In the genomic region with DNA sequence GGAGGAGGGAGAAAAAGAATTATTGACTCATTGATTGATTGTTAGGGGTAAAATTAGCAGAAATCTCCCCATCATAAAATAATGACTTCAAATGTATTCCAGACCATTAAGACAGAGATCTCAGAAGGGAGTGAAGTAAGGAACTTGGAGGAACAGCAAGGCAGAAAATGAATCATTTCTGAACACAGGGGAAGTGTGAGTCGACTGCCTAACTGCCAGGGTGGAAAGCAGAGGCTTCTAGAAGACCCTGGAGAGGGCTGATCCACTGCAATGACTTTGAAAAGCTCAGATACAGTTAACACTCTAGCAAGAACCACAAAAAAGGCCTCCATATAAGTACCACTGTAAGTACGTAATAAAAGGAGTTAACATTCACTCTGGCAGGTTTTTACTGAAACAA, we compare ENCODE assay signal across 17 cellular contexts. TPM values are rescaled to one million over a fixed set of nuclear protein-coding genes. Genes with fewer than 3 reads are reported as not detected.
DNase-seq lines count a peak whose midpoint lies in the region; ATAC-seq and TF ChIP-seq lines count a peak whose summit lies in the region.
"Had no signal": no experiment of that assay in that cellular context is flagged by ENCODE, and none has a peak within 500 bp of the region (broad histone marks: within the 10 kb centered on the region; RNA-seq: fewer than 3 reads in every experiment).

No MANE protein-coding gene starts in this region.

- no peak overlapping the region for H2AK5ac ChIP-seq in H9 (ENCODE audit: insufficient read length, low read length)

- H2AFZ ChIP-seq in H9 (ENCODE audit: low read length) = no peak overlapping the region
- H2AFZ ChIP-seq in hepatocyte = no peak overlapping the region
- no peak overlapping the region for H2AFZ ChIP-seq in smooth muscle cell (ENCODE audit: low read depth)

- H3K4me1 Mint-ChIP-seq in H9 = peaks cover 5 to 6% of the 10 kb centered on the region in 2 experiments; a peak in 1 of 4 replicates

- H3K27me3 ChIP-seq in H9 (ENCODE audit: insufficient read depth, low read length) (no peaks in the 10 kb centered on the region), hepatocyte (no peaks in the 10 kb centered on the region), smooth muscle cell (ENCODE audit: low read depth) (no peaks in the 10 kb centered on the region)
- H3K27me3 ChIP-seq: gastrocnemius medialis had no signal

- H3K4ac ChIP-seq in H9 (ENCODE audit: low read depth, low read length) = no peak overlapping the region

- H3K4me1 ChIP-seq in H9 (ENCODE audit: insufficient read depth, low read length) (no peaks in the 10 kb centered on the region), hepatocyte (ENCODE audit: insufficient read depth) (peaks cover 16% of the 10 kb centered on the region), smooth muscle cell (ENCODE audit: low read depth) (no peaks in the 10 kb centered on the region)
- H3K4me1 ChIP-seq: gastrocnemius medialis had no signal

- H3K23me2 ChIP-seq in H9 (ENCODE audit: insufficient read length, low read depth, low read length, poor library complexity, severe bottlenecking) = no peaks in the 10 kb centered on the region

- peaks cover 2% of the 10 kb centered on the region for H3K79me1 ChIP-seq in H9 (ENCODE audit: insufficient read depth, low read depth, low read length, poor library complexity, severe bottlenecking)

- H4K20me1 ChIP-seq in H9 (ENCODE audit: control insufficient read depth, insufficient read depth, insufficient read length) = no peaks in the 10 kb centered on the region
- no peaks in the 10 kb centered on the region for H4K20me1 ChIP-seq in hepatocyte (ENCODE audit: insufficient read depth, poor library complexity, severe bottlenecking)
- peaks cover 92% of the 10 kb centered on the region for H4K20me1 ChIP-seq in smooth muscle cell (ENCODE audit: low read depth)

- no peaks in the 10 kb centered on the region; the same call in 1 of the 2 replicates for H3K79me2 ChIP-seq in H9 (ENCODE audit: insufficient read depth, low read length)
- peaks cover 43% of the 10 kb centered on the region for H3K79me2 ChIP-seq in hepatocyte
- peaks cover 6% of the 10 kb centered on the region for H3K79me2 ChIP-seq in smooth muscle cell (ENCODE audit: low read depth)

- peaks cover 0 to 1% (median 0%) of the 10 kb centered on the region in 3 experiments; a peak in 2 of 7 replicates for H3K36me3 Mint-ChIP-seq in H9 (ENCODE audit: insufficient read depth in 1 of 3, low read depth in 3 of 3)
- H3K36me3 Mint-ChIP-seq: natural killer cell had no signal

- H3K4me2 ChIP-seq in H9 (ENCODE audit: insufficient read depth, insufficient read length, low read length) (no peak overlapping the region), hepatocyte (no peak overlapping the region), smooth muscle cell (no peak overlapping the region)

- H3K18ac ChIP-seq in H9 (ENCODE audit: insufficient read length, low read depth, low read length) = no peak overlapping the region

- no peak overlapping the region for H2BK5ac ChIP-seq in H9 (ENCODE audit: insufficient read length, low read length)

- H2BK120ac ChIP-seq in H9 (ENCODE audit: low read depth, low read length, poor library complexity, severe bottlenecking) = no peak overlapping the region

- H2BK12ac ChIP-seq in H9 (ENCODE audit: insufficient read length, low read depth, low read length) = no peak overlapping the region

- H3K23ac ChIP-seq in H9 (ENCODE audit: insufficient read length, low read depth, low read length) = no peak overlapping the region

- no peak overlapping the region for H3K14ac ChIP-seq in H9 (ENCODE audit: insufficient read depth, low read length)

- no peak overlapping the region for H3K56ac ChIP-seq in H9 (ENCODE audit: insufficient read length, low read depth, low read length)

- H3K9me3 ChIP-seq in H9 (ENCODE audit: control insufficient read depth, low read depth, low read length) (no peaks in the 10 kb centered on the region), hepatocyte (ENCODE audit: low read depth) (no peaks in the 10 kb centered on the region), smooth muscle cell (replicated peaks; ENCODE audit: low read depth) (no peaks in the 10 kb centered on the region)
- H3K9me3 ChIP-seq: gastrocnemius medialis had no signal

- ATAC-seq in HG02938 (IDR thresholded peaks at IDR 0.05; ENCODE audit: unreplicated experiment) = no peak
- ATAC-seq: gastrocnemius medialis, natural killer cell had no signal

- H3K9ac ChIP-seq in H9 (ENCODE audit: extremely low read depth, insufficient read length, low read length) = no peak overlapping the region
- H3K9ac ChIP-seq in smooth muscle cell (ENCODE audit: low read depth) = no peak overlapping the region

- no peak overlapping the region for H2BK15ac ChIP-seq in H9 (ENCODE audit: low read depth, low read length)

- TF ChIP-seq CTCF in AG10803 (conservative IDR thresholded peaks at IDR 0.05; ENCODE audit: low read length) = no peak
- no peak for TF ChIP-seq CTCF in H9 (conservative IDR thresholded peaks at IDR 0.05)
- no peak for TF ChIP-seq CTCF in hepatocyte (IDR thresholded peaks at IDR 0.05; ENCODE audit: poor library complexity)
- no peak for TF ChIP-seq CTCF in smooth muscle cell (IDR thresholded peaks at IDR 0.05; ENCODE audit: borderline replicate concordance, insufficient read depth, poor library complexity, severe bottlenecking)

- H3K4me3 ChIP-seq in AG10803 (ENCODE audit: low read length) = no peak overlapping the region
- H3K4me3 ChIP-seq in hepatocyte = no peak overlapping the region
- H3K4me3 ChIP-seq in smooth muscle cell = no peak overlapping the region
- H3K4me3 ChIP-seq: gastrocnemius medialis, SK-N-MC had no signal

- H4K5ac ChIP-seq in H9 (ENCODE audit: insufficient read length, low read depth, low read length) = no peak overlapping the region

- H3K27ac ChIP-seq in H9 (ENCODE audit: insufficient read length, low read depth, low read length) = no peak overlapping the region
- H3K27ac ChIP-seq in hepatocyte = peak overlapping the region; percentile 31
- H3K27ac ChIP-seq in smooth muscle cell (ENCODE audit: low read depth) = no peak overlapping the region
- H3K27ac ChIP-seq: C4-2B, gastrocnemius medialis, SK-N-MC had no signal

- H3K36me3 ChIP-seq in hepatocyte (replicated peaks; ENCODE audit: insufficient read depth, low read depth) (no peaks in the 10 kb centered on the region), smooth muscle cell (ENCODE audit: low read depth) (no peaks in the 10 kb centered on the region)
- H3K36me3 ChIP-seq: gastrocnemius medialis had no signal

- DNase-seq in AG10803 (ENCODE audit: low read depth) (peak; percentile 21), H9 (no peak), amniotic epithelial cell (ENCODE audit: low read depth) (peak; percentile 27), hepatocyte (ENCODE audit: low spot score) (no peak), epidermal melanocyte (ENCODE audit: insufficient read length, low spot score) (no peak), superior temporal gyrus (ENCODE audit: extremely low spot score) (no peak), smooth muscle cell (lab: John Stamatoyannopoulos, UW; ENCODE audit: unreplicated experiment) (no peak)
- DNase-seq: activated CD4-positive, CD25-positive, alpha-beta regulatory T cell treated with anti-CD3 and anti-CD28 coated beads, Interleukin-2, amount 50 U/mL, for 72 hours; gastrocnemius medialis; kidney glomerular epithelial cell; natural killer cell; NCI-H1417; NCI-H82 had no signal

- no peak overlapping the region for H2BK20ac ChIP-seq in H9 (ENCODE audit: low read depth, low read length, poor library complexity, severe bottlenecking)

- no peaks in the 10 kb centered on the region for H3K9me2 ChIP-seq in hepatocyte (replicated peaks; ENCODE audit: insufficient read depth)

- no peak overlapping the region for H3K4me3 Mint-ChIP-seq in H9
- H3K4me3 Mint-ChIP-seq: natural killer cell had no signal

- no peaks in the 10 kb centered on the region for H3F3A ChIP-seq in smooth muscle cell (ENCODE audit: low read depth)

- no peak overlapping the region for H4K91ac ChIP-seq in H9 (ENCODE audit: insufficient read length, low read depth, low read length)

- no peak overlapping the region for H3T11ph ChIP-seq in H9 (ENCODE audit: low read length)

- no CpG with 5 or more reads among the region's 2 CpGs for WGBS in H9 (ENCODE audit: extremely low coverage, insufficient read length, low lambda C conversion rate)
- WGBS in hepatocyte (ENCODE audit: low lambda C conversion rate, missing lambda C conversion rate) = 71% methylated on average over 2 of the region's 2 CpGs
- 43% methylated on average over 2 of the region's 2 CpGs for WGBS in smooth muscle cell (ENCODE audit: low lambda C conversion rate)

- H3K27ac Mint-ChIP-seq in H9 = peak overlapping the region in 2 of 3 experiments; percentile 42 to 52; a peak in 2 of 7 replicates
- H3K27ac Mint-ChIP-seq: activated T-helper 2 cell treated with anti-CD3 and anti-CD28 coated beads, Interferon-gamma antibody, Interleukin-2, Interleukin-4, amounts not matched to agents 10 μg/mL and 5 μg/mL and 100 μg/mL, durations not matched to agents 14 hours and 24 hours and 36 hours had no signal

- no peak overlapping the region for H4K8ac ChIP-seq in H9 (replicated peaks; ENCODE audit: insufficient read length, low read depth, low read length)

- H3K9me3 Mint-ChIP-seq in H9 = no peaks in the 10 kb centered on the region
- H3K9me3 Mint-ChIP-seq: activated T-helper 2 cell treated with anti-CD3 and anti-CD28 coated beads, Interferon-gamma antibody, Interleukin-2, Interleukin-4, amounts not matched to agents 10 μg/mL and 5 μg/mL and 100 μg/mL, durations not matched to agents 14 hours and 24 hours and 36 hours; natural killer cell had no signal

- no peaks in the 10 kb centered on the region for H3K27me3 Mint-ChIP-seq in H9 (ENCODE audit: low read depth)

RNA-seq across cellular contexts. Expression of a gene that starts 9.7 kb away (rescaled TPM):
- total RNA-seq in H9 (2021) (15.5 and 15.7 TPM in 2 replicates), hepatocyte (24.9 and 28.4 TPM in 2 replicates), smooth muscle cell (46.9 and 63.5 TPM in 2 replicates)
- polyA plus RNA-seq in hepatocyte (25.3 and 33.4 TPM in 2 replicates), smooth muscle cell (38.1 and 43.4 TPM in 2 replicates)

RNA-seq across cellular contexts. Expression of a gene that starts 29.4 kb away (rescaled TPM):
- total RNA-seq in H9 (2021) = 12.6 and 13.3 TPM in 2 replicates
- total RNA-seq in hepatocyte = 7.7 and 8.0 TPM in 2 replicates
- 5.5 and 7.9 TPM in 2 replicates for polyA plus RNA-seq in hepatocyte
- 4.2 and 6.6 TPM in 2 replicates for total RNA-seq in smooth muscle cell
- 7.7 and 7.8 TPM in 2 replicates for polyA plus RNA-seq in smooth muscle cell

RNA-seq across cellular contexts. Expression of a gene that starts 37.5 kb away (rescaled TPM):
- total RNA-seq in H9 (2021) = 4.9 TPM in 2 replicates
- total RNA-seq in hepatocyte = 0.88 and 2.3 TPM in 2 replicates
- 2.7 and 4.7 TPM in 2 replicates for polyA plus RNA-seq in hepatocyte
- total RNA-seq in smooth muscle cell = 0.63 and 1.9 TPM in 2 replicates
- 1.5 TPM in 2 replicates for polyA plus RNA-seq in smooth muscle cell
- total RNA-seq: activated T-helper 2 cell treated with anti-CD3 and anti-CD28 coated beads, Interferon-gamma antibody, Interleukin-2, Interleukin-4, amounts not matched to agents 10 μg/mL and 5 μg/mL and 100 μg/mL, durations not matched to agents 14 hours and 24 hours and 36 hours; gastrocnemius medialis; natural killer cell had no signal

Comparison
In these comparisons a context has a peak if more than half of its experiments do, and no peak if none do; other contexts are left out.
1. DNase-seq: peak in AG10803 (single experiment) and amniotic epithelial cell (single experiment); none in H9 (single experiment), hepatocyte (single experiment), epidermal melanocyte (single experiment), superior temporal gyrus (single experiment) and smooth muscle cell (single experiment).